Comparison of ENCODE assay signal across 29 cellular contexts in genomic region chr7:42960762-42961161, GRCh38. TPM values are rescaled to one million over a fixed set of nuclear protein-coding genes. Genes with fewer than 3 reads are reported as not detected.
A peak's percentile ranks its signal among the peaks of the same experiment; 100 is the strongest.
DNase-seq lines count a peak whose midpoint lies in the region; ATAC-seq and TF ChIP-seq lines count a peak whose summit lies in the region.
"Had no signal": no experiment of that assay in that cellular context is flagged by ENCODE, and none has a peak within 500 bp of the region (broad histone marks: within the 10 kb centered on the region; RNA-seq: fewer than 3 reads in every experiment).

No MANE protein-coding gene starts in this region.

- H3K27me3 ChIP-seq in OCI-LY3 (ENCODE audit: low read depth, low read length): no peaks in the 10 kb centered on the region
- H3K27me3 ChIP-seq in trophoblast cell (ENCODE audit: insufficient read depth, low read length): no peaks in the 10 kb centered on the region
- H3K27me3 ChIP-seq in esophagus squamous epithelium: peaks cover 0 to 2% (median 0%) of the 10 kb centered on the region in 4 donors
- H3K27me3 ChIP-seq: BE2C, left lung had no signal

- H2AFZ ChIP-seq in OCI-LY3 (ENCODE audit: low read depth, low read length) (peak overlapping the region; percentile 9; the same call in 1 of the 2 replicates), trophoblast cell (ENCODE audit: insufficient read depth, low read length, poor library complexity) (no peak overlapping the region)

- H2BK120ac ChIP-seq in trophoblast cell (ENCODE audit: insufficient read depth, low read length, poor library complexity): no peak overlapping the region

- H3K23ac ChIP-seq in trophoblast cell (ENCODE audit: low read length): no peak overlapping the region

- H3K27ac ChIP-seq in OCI-LY3 (ENCODE audit: low read length) (peak overlapping the region; percentile 36; the same call in 1 of the 2 replicates), trophoblast cell (ENCODE audit: low read depth, low read length) (no peak overlapping the region), esophagus squamous epithelium (no peak overlapping the region)
- H3K27ac ChIP-seq: HL-60, left lung had no signal

- H3K79me2 ChIP-seq in OCI-LY3 (ENCODE audit: low read length): no peaks in the 10 kb centered on the region
- no peaks in the 10 kb centered on the region for H3K79me2 ChIP-seq in trophoblast cell (ENCODE audit: control insufficient read depth, insufficient read depth, low read length, poor library complexity)

- no peak overlapping the region for H2BK5ac ChIP-seq in trophoblast cell (ENCODE audit: low read depth, low read length, poor library complexity)

- H3K27me3 Mint-ChIP-seq in stimulated activated naive CD8-positive, alpha-beta T cell treated with anti-CD3 and anti-CD28 coated beads, Interleukin-15, amount 100 ng/mL, for 72 hours: peaks cover 20% of the 10 kb centered on the region

- peaks cover 8% of the 10 kb centered on the region in 2 donors for H3K9me3 Mint-ChIP-seq in stimulated activated naive CD8-positive, alpha-beta T cell treated with anti-CD3 and anti-CD28 coated beads, Interleukin-15, amount 100 ng/mL, for 72 hours
- H3K9me3 Mint-ChIP-seq: activated CD4-positive, alpha-beta T cell treated with anti-CD3 and anti-CD28 coated beads, Interleukin-2, amount 10 ng/mL, durations not matched to agents 24 days and 14 days had no signal

- H3K9ac ChIP-seq in OCI-LY3 (ENCODE audit: low read length): no peak overlapping the region; the same call in 1 of the 2 replicates
- no peak overlapping the region for H3K9ac ChIP-seq in trophoblast cell (ENCODE audit: low read length)

- no peak overlapping the region for H3K18ac ChIP-seq in trophoblast cell (ENCODE audit: low read length)

- no peak overlapping the region for H3K14ac ChIP-seq in trophoblast cell (ENCODE audit: low read length)

- no peak overlapping the region for H2AK5ac ChIP-seq in trophoblast cell (ENCODE audit: low read length)

- peak; percentile 44 for ATAC-seq in stimulated activated naive CD8-positive, alpha-beta T cell treated with anti-CD3 and anti-CD28 coated beads, Interleukin-15, amount 100 ng/mL, for 72 hours
- no peak for ATAC-seq in stimulated activated naive CD8-positive, alpha-beta T cell treated with anti-CD3 and anti-CD28 coated beads, Interleukin-15, Interleukin-2, amounts not matched to agents 100 U/mL and 50 U/mL, for 24 hours
- ATAC-seq in GM21619 (IDR thresholded peaks at IDR 0.05; ENCODE audit: unreplicated experiment) (peak; percentile 59), GM21737 (IDR thresholded peaks at IDR 0.05; ENCODE audit: unreplicated experiment) (no peak)
- ATAC-seq: activated T-cell treated with anti-CD3 and anti-CD28 coated beads, Interleukin-2, amount 50 U/mL, for 4 hours; left lung; naive thymus-derived CD4-positive, alpha-beta T cell; Panc1 had no signal

- H4K12ac ChIP-seq in trophoblast cell (ENCODE audit: low read depth, low read length): no peak overlapping the region

- H3K4me1 ChIP-seq in OCI-LY3 (ENCODE audit: low read length) (peaks cover 26% of the 10 kb centered on the region), trophoblast cell (ENCODE audit: control insufficient read depth in 1 of 2, insufficient read depth in 2 of 2, low read length in 2 of 2) (peaks cover 5 to 8% of the 10 kb centered on the region in 2 experiments), esophagus squamous epithelium (no peaks in the 10 kb centered on the region)
- H3K4me1 ChIP-seq: BE2C, left lung had no signal

- TF ChIP-seq POLR2A in esophagus squamous epithelium (IDR thresholded peaks at IDR 0.05): no peak

- H2BK12ac ChIP-seq in trophoblast cell (ENCODE audit: low read length): no peak overlapping the region

- 0 out of 2 replicates have a peak, but pooled peaks cover 3% of the 10 kb centered on the region for H3K9me3 ChIP-seq in OCI-LY3 (ENCODE audit: insufficient read depth, low read length)
- H3K9me3 ChIP-seq in trophoblast cell (ENCODE audit: insufficient read depth, low read depth, low read length): no peaks in the 10 kb centered on the region
- H3K9me3 ChIP-seq in esophagus squamous epithelium: no peaks in the 10 kb centered on the region
- H3K9me3 ChIP-seq: BE2C had no signal

- H3K4me3 Mint-ChIP-seq in stimulated activated naive CD8-positive, alpha-beta T cell treated with anti-CD3 and anti-CD28 coated beads, Interleukin-15, amount 100 ng/mL, for 72 hours: peak overlapping the region; percentile 11 to 20
- H3K4me3 Mint-ChIP-seq: activated CD4-positive, alpha-beta T cell treated with anti-CD3 and anti-CD28 coated beads, Interleukin-2, amount 10 ng/mL, durations not matched to agents 24 days and 14 days; activated T-cell treated with anti-CD3 and anti-CD28 coated beads, Interleukin-2, amount 50 U/mL, for 4 hours; CD8-positive, alpha-beta memory T cell; mesothelial cell of epicardium; naive thymus-derived CD4-positive, alpha-beta T cell; stimulated activated naive CD8-positive, alpha-beta T cell treated with anti-CD3 and anti-CD28 coated beads, Interleukin-15, Interleukin-2, amounts not matched to agents 100 ng/mL and 50 ng/mL, for 24 hours had no signal

- WGBS in trophoblast cell (ENCODE audit: extremely low coverage, insufficient coverage, insufficient read length): no CpG with 5 or more reads among the region's 2 CpGs
- WGBS in esophagus squamous epithelium, 2 donors: 27 to 44% methylated on average over 1 to 2 of the region's 2 CpGs

- no peak overlapping the region for H4K91ac ChIP-seq in trophoblast cell (ENCODE audit: low read depth, low read length)

- H3K4me3 ChIP-seq in OCI-LY3 (ENCODE audit: low read length): no peak overlapping the region
- H3K4me3 ChIP-seq in trophoblast cell (ENCODE audit: low read depth, low read length): no peak overlapping the region
- H3K4me3 ChIP-seq in esophagus squamous epithelium: no peak overlapping the region
- H3K4me3 ChIP-seq: left lung had no signal

- intact Hi-C loops in esophagus squamous epithelium (cut with DNase I): no loop called here

- H3K27ac Mint-ChIP-seq in stimulated activated naive CD8-positive, alpha-beta T cell treated with anti-CD3 and anti-CD28 coated beads, Interleukin-15, amount 100 ng/mL, for 72 hours: peak overlapping the region in 1 of 2 donors; percentile 31
- H3K27ac Mint-ChIP-seq: activated CD4-positive, alpha-beta T cell treated with anti-CD3 and anti-CD28 coated beads, Interleukin-2, amount 10 ng/mL, durations not matched to agents 24 days and 14 days; mesothelial cell of epicardium; naive thymus-derived CD4-positive, alpha-beta T cell; stimulated activated naive CD8-positive, alpha-beta T cell treated with anti-CD3 and anti-CD28 coated beads, Interleukin-15, Interleukin-2, amounts not matched to agents 100 ng/mL and 50 ng/mL, for 24 hours had no signal

- no peaks in the 10 kb centered on the region for H4K20me1 ChIP-seq in OCI-LY3 (ENCODE audit: insufficient read depth, low read length)

- H3K4ac ChIP-seq in trophoblast cell (ENCODE audit: low read depth, low read length): no peak overlapping the region

- DNase-seq in stimulated activated naive CD8-positive, alpha-beta T cell treated with anti-CD3 and anti-CD28 coated beads, Interleukin-15, amount 100 ng/mL, for 72 hours: no peak
- DNase-seq in stimulated activated naive CD8-positive, alpha-beta T cell treated with anti-CD3 and anti-CD28 coated beads, Interleukin-15, Interleukin-2, amounts not matched to agents 100 U/mL and 50 U/mL, for 24 hours: no peak
- DNase-seq in NCI-H1092 treated with DMSO at 0.1 percent for 48 hours (lab: John Stamatoyannopoulos, UW): no peak
- no peak for DNase-seq in trophoblast cell
- no peak for DNase-seq in esophagus squamous epithelium (lab: John Stamatoyannopoulos, UW)
- DNase-seq: ACHN; activated CD4-positive, alpha-beta T cell treated with anti-CD3 and anti-CD28 coated beads, Interleukin-2, amount 10 ng/mL, durations not matched to agents 24 days and 14 days; activated gamma-delta T cell treated with Interleukin-2 at 50 U/mL for 16 hours; activated T-cell treated with anti-CD3 and anti-CD28 coated beads, Interleukin-2, amount 50 U/mL, for 4 hours; BE2C; CD8-positive, alpha-beta memory T cell; cerebellar nuclear complex; DMS 273 treated with DMSO at 0.1 percent for 48 hours; EL; HCEC 1CT; left lung; naive thymus-derived CD4-positive, alpha-beta T cell; NCI-H510A treated with DMSO at 0.1 percent for 48 hours; NK-92 treated with Interleukin-12 subunit alpha and Interleukin-12 subunit beta, amount 100 ng/mL, for 24 hours; SHP77; SW 1271; T-helper 9 cell had no signal

- H3K36me3 ChIP-seq in OCI-LY3 (replicated peaks; ENCODE audit: low read depth, low read length) (no peaks in the 10 kb centered on the region), trophoblast cell (ENCODE audit: control insufficient read depth in 1 of 2, insufficient read depth in 2 of 2, low read length in 2 of 2) (no peaks in the 10 kb centered on the region), esophagus squamous epithelium (no peaks in the 10 kb centered on the region)
- H3K36me3 ChIP-seq: BE2C, left lung had no signal

- no peak for TF ChIP-seq CTCF in OCI-LY3 (IDR thresholded peaks at IDR 0.05; ENCODE audit: low read depth, low read length)
- no peak for TF ChIP-seq CTCF in esophagus squamous epithelium (IDR thresholded peaks at IDR 0.05)

- H3K4me1 Mint-ChIP-seq in stimulated activated naive CD8-positive, alpha-beta T cell treated with anti-CD3 and anti-CD28 coated beads, Interleukin-15, amount 100 ng/mL, for 72 hours: peaks cover 22% of the 10 kb centered on the region
- H3K4me1 Mint-ChIP-seq: CD8-positive, alpha-beta memory T cell had no signal

- H3K4me2 ChIP-seq in OCI-LY3 (ENCODE audit: low read length) (peak overlapping the region; percentile 19), trophoblast cell (ENCODE audit: low read length) (no peak overlapping the region)

- no peaks in the 10 kb centered on the region for H3K79me1 ChIP-seq in trophoblast cell (ENCODE audit: low read length)

- no peak overlapping the region for H4K8ac ChIP-seq in trophoblast cell (ENCODE audit: low read depth, low read length)

RNA-seq across cellular contexts. Expression of gene MRPL32, which starts 28.6 kb away (rescaled TPM):
- polyA plus RNA-seq in trophoblast cell (2013): 60.2 and 70.0 TPM in 2 replicates
- total RNA-seq in esophagus squamous epithelium: 10 to 100 TPM; 48.9 to 61.4 (median 55.8) TPM

RNA-seq across cellular contexts. Expression of gene PSMA2, which starts 28.8 kb away (rescaled TPM):
- polyA plus RNA-seq in trophoblast cell (2013): 200 and 207 TPM in 2 replicates
- 100 to 1,000 TPM in 1 of 4 donors, 10 to 100 TPM in 3; 33.1 to 123 (median 81.4) TPM for total RNA-seq in esophagus squamous epithelium

RNA-seq across cellular contexts. Expression of gene C7orf25, which starts 48.9 kb away (rescaled TPM):
- 3.9 and 4.7 TPM in 2 replicates for polyA plus RNA-seq in trophoblast cell (2013)
- total RNA-seq in esophagus squamous epithelium: 1 to 10 TPM; 4.8 to 8.9 (median 7.0) TPM

Comparison
In these comparisons a context has a peak if more than half of its experiments do, and no peak if none do; other contexts are left out.
1. ATAC-seq: peak in stimulated activated naive CD8-positive, alpha-beta T cell treated with anti-CD3 and anti-CD28 coated beads, Interleukin-15, amount 100 ng/mL, for 72 hours (single experiment) and GM21619 (single experiment); none in stimulated activated naive CD8-positive, alpha-beta T cell treated with anti-CD3 and anti-CD28 coated beads, Interleukin-15, Interleukin-2, amounts not matched to agents 100 U/mL and 50 U/mL, for 24 hours (single experiment) and GM21737 (single experiment).